2 cellular contexts compared by ENCODE assay signal in the genomic region with DNA sequence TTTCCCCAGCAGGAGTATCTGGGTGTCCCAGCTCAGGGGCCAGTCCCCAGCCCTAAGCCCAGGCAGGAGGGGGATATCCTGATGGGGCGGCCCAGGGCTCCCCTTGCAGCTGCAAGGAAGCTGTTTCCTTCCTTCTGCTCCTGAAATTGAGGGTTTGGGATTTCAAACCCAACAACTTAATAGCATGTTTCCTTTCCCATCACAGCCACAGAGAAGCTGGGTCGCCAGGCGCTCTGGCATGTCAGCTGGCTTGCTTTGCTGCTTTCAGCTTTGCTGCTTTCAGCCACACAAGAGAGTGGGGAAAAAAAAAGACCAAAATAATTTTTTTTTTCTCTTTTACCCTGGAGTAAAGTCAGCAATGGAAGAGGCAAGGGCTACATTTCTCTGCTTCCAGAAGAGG.
TF ChIP-seq lines count a peak whose summit lies in the region.

No MANE protein-coding gene starts in this region.

TF ChIP-seq in HEK293, 187 proteins besides CTCF, POLR2A, EP300 and RAD21 (continued from another document):
- TF ChIP-seq ZNF670 (tag by site-specific recombination; IDR thresholded peaks at IDR 0.05; ENCODE audit: low read depth) (no peak), FEZF1 (tag by site-specific recombination; IDR thresholded peaks at IDR 0.05) (no peak), ZNF391 (tag by site-specific recombination; IDR thresholded peaks at IDR 0.05; ENCODE audit: borderline replicate concordance, low read depth) (no peak), ZNF514 (tag by site-specific recombination; IDR thresholded peaks at IDR 0.05) (no peak), MYNN (tag by site-specific recombination; IDR thresholded peaks at IDR 0.05; ENCODE audit: borderline replicate concordance) (no peak)
- TF ChIP-seq, protein P1, sequence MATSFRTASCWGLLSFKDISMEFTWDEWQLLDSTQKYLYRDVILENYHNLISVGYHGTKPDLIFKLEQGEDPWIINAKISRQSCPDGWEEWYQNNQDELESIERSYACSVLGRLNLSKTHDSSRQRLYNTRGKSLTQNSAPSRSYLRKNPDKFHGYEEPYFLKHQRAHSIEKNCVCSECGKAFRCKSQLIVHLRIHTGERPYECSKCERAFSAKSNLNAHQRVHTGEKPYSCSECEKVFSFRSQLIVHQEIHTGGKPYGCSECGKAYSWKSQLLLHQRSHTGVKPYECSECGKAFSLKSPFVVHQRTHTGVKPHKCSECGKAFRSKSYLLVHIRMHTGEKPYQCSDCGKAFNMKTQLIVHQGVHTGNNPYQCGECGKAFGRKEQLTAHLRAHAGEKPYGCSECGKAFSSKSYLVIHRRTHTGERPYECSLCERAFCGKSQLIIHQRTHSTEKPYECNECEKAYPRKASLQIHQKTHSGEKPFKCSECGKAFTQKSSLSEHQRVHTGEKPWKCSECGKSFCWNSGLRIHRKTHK (tag by site-specific recombination; IDR thresholded peaks at IDR 0.05) = no peak

TF ChIP-seq in SK-N-SH treated with all-trans-retinoic acid at 6 μM for 48 hours, 23 proteins besides CTCF, POLR2A, EP300 and RAD21 (continued from another document):
- TF ChIP-seq TSHZ2 (CRISPR knock-in tag; IDR thresholded peaks at IDR 0.05) (no peak), CSDC2 (CRISPR knock-in tag; IDR thresholded peaks at IDR 0.05) (no peak), CSRNP3 (CRISPR knock-in tag; IDR thresholded peaks at IDR 0.05) (no peak), ZNF8 (CRISPR knock-in tag; IDR thresholded peaks at IDR 0.05) (no peak), TCF4 (CRISPR knock-in tag; IDR thresholded peaks at IDR 0.05; ENCODE audit: borderline replicate concordance) (no peak), ZNF565 (CRISPR knock-in tag; conservative IDR thresholded peaks at IDR 0.05; ENCODE audit: low read depth) (no peak), SNAI2 (CRISPR knock-in tag; IDR thresholded peaks at IDR 0.05) (no peak), PPARA (CRISPR knock-in tag; IDR thresholded peaks at IDR 0.05; ENCODE audit: borderline replicate concordance) (no peak), ZC3H10 (CRISPR knock-in tag; IDR thresholded peaks at IDR 0.05) (no peak), ZFP30 (CRISPR knock-in tag; IDR thresholded peaks at IDR 0.05) (no peak), ZNF70 (CRISPR knock-in tag; IDR thresholded peaks at IDR 0.05) (no peak), ISL1 (CRISPR knock-in tag; IDR thresholded peaks at IDR 0.05) (no peak), GLIS3 (CRISPR knock-in tag; IDR thresholded peaks at IDR 0.05) (no peak)
- TF ChIP-seq, protein P2, sequence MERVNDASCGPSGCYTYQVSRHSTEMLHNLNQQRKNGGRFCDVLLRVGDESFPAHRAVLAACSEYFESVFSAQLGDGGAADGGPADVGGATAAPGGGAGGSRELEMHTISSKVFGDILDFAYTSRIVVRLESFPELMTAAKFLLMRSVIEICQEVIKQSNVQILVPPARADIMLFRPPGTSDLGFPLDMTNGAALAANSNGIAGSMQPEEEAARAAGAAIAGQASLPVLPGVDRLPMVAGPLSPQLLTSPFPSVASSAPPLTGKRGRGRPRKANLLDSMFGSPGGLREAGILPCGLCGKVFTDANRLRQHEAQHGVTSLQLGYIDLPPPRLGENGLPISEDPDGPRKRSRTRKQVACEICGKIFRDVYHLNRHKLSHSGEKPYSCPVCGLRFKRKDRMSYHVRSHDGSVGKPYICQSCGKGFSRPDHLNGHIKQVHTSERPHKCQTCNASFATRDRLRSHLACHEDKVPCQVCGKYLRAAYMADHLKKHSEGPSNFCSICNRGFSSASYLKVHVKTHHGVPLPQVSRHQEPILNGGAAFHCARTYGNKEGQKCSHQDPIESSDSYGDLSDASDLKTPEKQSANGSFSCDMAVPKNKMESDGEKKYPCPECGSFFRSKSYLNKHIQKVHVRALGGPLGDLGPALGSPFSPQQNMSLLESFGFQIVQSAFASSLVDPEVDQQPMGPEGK (CRISPR knock-in tag; IDR thresholded peaks at IDR 0.05; ENCODE audit: borderline replicate concordance) = no peak
